ENCODE assay signal across 18 cellular contexts in genomic region chr1:154435801-154436200, GRCh38. TPM values are rescaled to one million over a fixed set of nuclear protein-coding genes. Genes with fewer than 3 reads are reported as not detected.
DNase-seq lines count a peak whose midpoint lies in the region; ATAC-seq and TF ChIP-seq lines count a peak whose summit lies in the region.
"Had no signal": no experiment of that assay in that cellular context is flagged by ENCODE, and none has a peak within 500 bp of the region (broad histone marks: within the 10 kb centered on the region; RNA-seq: fewer than 3 reads in every experiment).

No MANE protein-coding gene starts in this region.

- POLR2A ChIA-PET in activated CD4-positive, alpha-beta T cell treated with anti-CD3 and anti-CD28 coated beads, Interleukin-2, amount 10 ng/mL, durations not matched to agents 7 days and 5 days (lab: Charles Lee) = no interaction called here

- H3K36me3 Mint-ChIP-seq in CD14-positive monocyte = peaks cover 76 to 96% of the 10 kb centered on the region in 2 donors
- peaks cover 11% of the 10 kb centered on the region for H3K36me3 Mint-ChIP-seq in activated CD4-positive, alpha-beta T cell treated with anti-CD3 and anti-CD28 coated beads, Interleukin-2, amount 10 ng/mL, durations not matched to agents 7 days and 5 days (ENCODE audit: low read depth)

- ATAC-seq in left lobe of liver = peak; percentile 8
- ATAC-seq: HepG2 had no signal

- peak overlapping the region in 1 of 2 donors; percentile 76 for H3K9ac ChIP-seq in stomach smooth muscle (ENCODE audit: low read length in 2 of 2)
- H3K9ac ChIP-seq: KMS-11 had no signal

- no peak for TF ChIP-seq CTCF in CD14-positive monocyte (IDR thresholded peaks at IDR 0.05)
- TF ChIP-seq CTCF in ascending aorta (IDR thresholded peaks at IDR 0.05) = no peak

- CTCF ChIA-PET in activated CD4-positive, alpha-beta T cell treated with anti-CD3 and anti-CD28 coated beads, Interleukin-2, amount 10 ng/mL, durations not matched to agents 7 days and 5 days (lab: Charles Lee) = interaction anchor here (1.8 kb wide), 2 partner anchors 12 kb away, joined by 7 read pairs; no protein-coding TSS in a partner anchor

- H3K27me3 Mint-ChIP-seq in CD14-positive monocyte (ENCODE audit: low read depth in 3 of 3) = peaks cover 0 to 2% (median 0%) of the 10 kb centered on the region in 3 donors
- H3K27me3 Mint-ChIP-seq in activated CD4-positive, alpha-beta T cell treated with anti-CD3 and anti-CD28 coated beads, Interleukin-2, amount 10 ng/mL, durations not matched to agents 7 days and 5 days = no peaks in the 10 kb centered on the region

- no peaks in the 10 kb centered on the region for H3K9me3 Mint-ChIP-seq in CD14-positive monocyte
- H3K9me3 Mint-ChIP-seq in activated CD4-positive, alpha-beta T cell treated with anti-CD3 and anti-CD28 coated beads, Interleukin-2, amount 10 ng/mL, durations not matched to agents 7 days and 5 days = no peaks in the 10 kb centered on the region

- H3K4me3 ChIP-seq in ascending aorta = no peak overlapping the region
- peak overlapping the region; percentile 56 to 63 for H3K4me3 ChIP-seq in stomach smooth muscle (ENCODE audit: low read length in 2 of 2)
- H3K4me3 ChIP-seq in SJCRH30 = no peak overlapping the region
- H3K4me3 ChIP-seq: PC-9 had no signal

- peaks cover 0 to 18% of the 10 kb centered on the region in 2 donors for H3K4me1 ChIP-seq in ascending aorta
- peaks cover 51% of the 10 kb centered on the region for H3K4me1 ChIP-seq in stomach smooth muscle (ENCODE audit: control insufficient read depth, insufficient read depth, low read length)
- H3K4me1 ChIP-seq in SJCRH30 = peaks cover 21% of the 10 kb centered on the region

- H3K27ac ChIP-seq in ascending aorta = peak overlapping the region; percentile 69 to 85
- peak overlapping the region; percentile 96 for H3K27ac ChIP-seq in stomach smooth muscle (ENCODE audit: low read length)
- no peak overlapping the region for H3K27ac ChIP-seq in SJCRH30
- H3K27ac ChIP-seq: KMS-11, PC-9 had no signal

- H3K36me3 ChIP-seq in ascending aorta (peaks cover 0 to 10% of the 10 kb centered on the region in 2 donors), stomach smooth muscle (ENCODE audit: control insufficient read depth in 2 of 2, insufficient read depth in 2 of 2, low read length in 2 of 2) (peaks cover under 1 to 2% of the 10 kb centered on the region in 2 donors), SJCRH30 (no peaks in the 10 kb centered on the region)

- DNase-seq in CD14-positive monocyte (ENCODE audit: low spot score) = no peak
- no peak for DNase-seq in ascending aorta (ENCODE audit: low spot score in 2 of 2)
- DNase-seq in left lobe of liver (ENCODE audit: low spot score) = no peak
- DNase-seq in stimulated activated CD4-positive, alpha-beta T cell treated with anti-CD3 and anti-CD28 coated beads, Interleukin-2, amount 100 ng/mL, for 48 hours = no peak
- no peak for DNase-seq in activated CD4-positive, alpha-beta T cell treated with anti-CD3 and anti-CD28 coated beads, Interleukin-2, amount 10 ng/mL, durations not matched to agents 7 days and 5 days
- no peak for DNase-seq in SJCRH30
- DNase-seq: C1 segment of cervical spinal cord, COR-L47, GF-D8, NCI-H1048, NCI-H1436 treated with DMSO at 0.1 percent for 48 hours, NCI-H2081, NCI-H510A, NCI-H82, PC-9 had no signal

- H3K27me3 ChIP-seq in ascending aorta (no peaks in the 10 kb centered on the region), stomach smooth muscle (ENCODE audit: control insufficient read depth in 1 of 2, insufficient read depth in 2 of 2, low read length in 2 of 2) (no peaks in the 10 kb centered on the region), SJCRH30 (no peaks in the 10 kb centered on the region)

- peaks cover 56% of the 10 kb centered on the region for H3K4me1 Mint-ChIP-seq in CD14-positive monocyte
- H3K4me1 Mint-ChIP-seq in activated CD4-positive, alpha-beta T cell treated with anti-CD3 and anti-CD28 coated beads, Interleukin-2, amount 10 ng/mL, durations not matched to agents 7 days and 5 days = peaks cover 48% of the 10 kb centered on the region

- no peak overlapping the region for H3K4me3 Mint-ChIP-seq in CD14-positive monocyte
- no peak overlapping the region for H3K4me3 Mint-ChIP-seq in activated CD4-positive, alpha-beta T cell treated with anti-CD3 and anti-CD28 coated beads, Interleukin-2, amount 10 ng/mL, durations not matched to agents 7 days and 5 days

- H3K9me3 ChIP-seq in ascending aorta = no peaks in the 10 kb centered on the region
- H3K9me3 ChIP-seq in stomach smooth muscle (ENCODE audit: control insufficient read depth in 2 of 2, low read length in 2 of 2) = no peaks in the 10 kb centered on the region
- H3K9me3 ChIP-seq in SJCRH30 (replicated peaks) = no peaks in the 10 kb centered on the region

- H3K27ac Mint-ChIP-seq in CD14-positive monocyte = peak overlapping the region in 6 of 7 donors; percentile 60 to 99 (median 88)
- H3K27ac Mint-ChIP-seq in activated CD4-positive, alpha-beta T cell treated with anti-CD3 and anti-CD28 coated beads, Interleukin-2, amount 10 ng/mL, durations not matched to agents 7 days and 5 days = no peak overlapping the region

- intact Hi-C loops in CD14-positive monocyte (cut with micrococcal nuclease) (no loop called here), ascending aorta (cut with DNase I) (no loop called here)

RNA-seq across cellular contexts. Expression of gene IL6R, which starts 30.7 kb away (rescaled TPM):
- 10 to 100 TPM; 56.4 to 81.7 TPM for polyA plus RNA-seq in CD14-positive monocyte
- total RNA-seq in ascending aorta (6.7 TPM), left lobe of liver (171 TPM)
- 1 to 10 TPM; 9.1 to 9.3 TPM for total RNA-seq in activated CD4-positive, alpha-beta T cell treated with anti-CD3 and anti-CD28 coated beads, Interleukin-2, amount 10 ng/mL, durations not matched to agents 7 days and 5 days
- 0.53 and 1.1 TPM in 2 replicates for total RNA-seq in SJCRH30 (2014; rRNA removed; shearing (Covaris generic))

Comparison
In these comparisons a context has a peak if more than half of its experiments do, and no peak if none do; other contexts are left out.
1. H3K4me3 ChIP-seq: peak in stomach smooth muscle (2 of 2); none in ascending aorta (0 of 2) and SJCRH30 (single experiment).
2. RNA of gene IL6R, which starts 30.7 kb away (total RNA-seq): 171 TPM in left lobe of liver (single experiment); 9.1 to 9.3 TPM in activated CD4-positive, alpha-beta T cell treated with anti-CD3 and anti-CD28 coated beads, Interleukin-2, amount 10 ng/mL, durations not matched to agents 7 days and 5 days, 6.7 TPM in ascending aorta (single experiment) and 0.53 to 1.1 TPM in SJCRH30; every median in the first group is over 10 times any median in the second.